13 cellular contexts compared by ENCODE assay signal in genomic region chr7:104397442-104397841, GRCh38.
DNase-seq lines count a peak whose midpoint lies in the region; ATAC-seq and TF ChIP-seq lines count a peak whose summit lies in the region.
"Had no signal": no experiment of that assay in that cellular context is flagged by ENCODE, and none has a peak within 500 bp of the region (broad histone marks: within the 10 kb centered on the region; RNA-seq: fewer than 3 reads in every experiment).

No MANE protein-coding gene starts in this region.

- H3K18ac ChIP-seq in mesendoderm (ENCODE audit: low read length): no peak overlapping the region

- no peak overlapping the region for H2BK5ac ChIP-seq in mesendoderm (ENCODE audit: low read length)

- peak overlapping the region; percentile 25 for H2AFZ ChIP-seq in GM23338
- H2AFZ ChIP-seq in OCI-LY3 (ENCODE audit: low read depth, low read length): peak overlapping the region; percentile 59; the same call in 1 of the 2 replicates
- no peak overlapping the region for H2AFZ ChIP-seq in hepatocyte

- H3K27me3 Mint-ChIP-seq in GM23338 (ENCODE audit: insufficient read depth, low read depth, poor library complexity): no peaks in the 10 kb centered on the region

- no peaks in the 10 kb centered on the region for H3K27me3 ChIP-seq in GM23338 (ENCODE audit: insufficient read depth)
- no peaks in the 10 kb centered on the region for H3K27me3 ChIP-seq in OCI-LY3 (ENCODE audit: low read depth, low read length)
- H3K27me3 ChIP-seq in hepatocyte: no peaks in the 10 kb centered on the region
- H3K27me3 ChIP-seq in mesendoderm (ENCODE audit: insufficient read depth, low read length, poor library complexity): no peaks in the 10 kb centered on the region
- H3K27me3 ChIP-seq: BLaER1 treated with 17β-estradiol and CSF1 and Interleukin-3, amounts not matched to agents 10 nM and 100 nM had no signal

- H3K36me3 ChIP-seq in GM23338 (ENCODE audit: insufficient read depth) (no peaks in the 10 kb centered on the region), OCI-LY3 (replicated peaks; ENCODE audit: low read depth, low read length) (no peaks in the 10 kb centered on the region), hepatocyte (replicated peaks; ENCODE audit: insufficient read depth, low read depth) (no peaks in the 10 kb centered on the region), mesendoderm (ENCODE audit: control insufficient read depth, insufficient read depth, low read length) (no peaks in the 10 kb centered on the region)
- H3K36me3 ChIP-seq: BLaER1 treated with 17β-estradiol and CSF1 and Interleukin-3, amounts not matched to agents 10 nM and 100 nM had no signal

- TF ChIP-seq CTCF in GM23338 (conservative IDR thresholded peaks at IDR 0.05; ENCODE audit: low read depth in 2 of 2) (no peak), OCI-LY3 (IDR thresholded peaks at IDR 0.05; ENCODE audit: low read depth, low read length) (no peak), hepatocyte (IDR thresholded peaks at IDR 0.05; ENCODE audit: poor library complexity) (no peak)

- no peak overlapping the region for H3K56ac ChIP-seq in mesendoderm (ENCODE audit: low read length)

- H2BK120ac ChIP-seq in mesendoderm (ENCODE audit: low read depth, low read length): no peak overlapping the region

- H3K27ac Mint-ChIP-seq in GM23338: no peak overlapping the region
- H3K27ac Mint-ChIP-seq: CD4-positive, CD25-positive, alpha-beta regulatory T cell; H9 had no signal

- no peak overlapping the region for H2BK15ac ChIP-seq in mesendoderm (replicated peaks; ENCODE audit: low read depth)

- no peaks in the 10 kb centered on the region for H3F3A ChIP-seq in GM23338 (replicated peaks; ENCODE audit: low read depth)

- no peaks in the 10 kb centered on the region for H3K79me2 ChIP-seq in GM23338 (replicated peaks; ENCODE audit: insufficient read depth)
- no peaks in the 10 kb centered on the region for H3K79me2 ChIP-seq in OCI-LY3 (ENCODE audit: low read length)
- no peaks in the 10 kb centered on the region for H3K79me2 ChIP-seq in hepatocyte
- H3K79me2 ChIP-seq in mesendoderm (ENCODE audit: control insufficient read depth, insufficient read depth, low read length): no peaks in the 10 kb centered on the region

- no peak overlapping the region for H2AK5ac ChIP-seq in mesendoderm (ENCODE audit: low read length)

- no peak overlapping the region for H4K8ac ChIP-seq in mesendoderm (ENCODE audit: low read depth, low read length)

- no peak for DNase-seq in GM23338 (ENCODE audit: low spot score)
- DNase-seq in hepatocyte (ENCODE audit: low spot score): peak; percentile 7
- peak; percentile 35 for DNase-seq in mesendoderm
- no peak for DNase-seq in HUDEP-2 (lab: John Stamatoyannopoulos, UW; ENCODE audit: unreplicated experiment in 76 of 76)
- DNase-seq: ACHN; CD4-positive, CD25-positive, alpha-beta regulatory T cell; DMS53; GF-D8; H9 had no signal

- H3K23ac ChIP-seq in mesendoderm (ENCODE audit: low read length): no peak overlapping the region

- 43% methylated on average over 4 of the region's 4 CpGs for WGBS in hepatocyte (ENCODE audit: low lambda C conversion rate, missing lambda C conversion rate)
- WGBS in mesendoderm (ENCODE audit: extremely low coverage, insufficient coverage, low lambda C conversion rate): no CpG with 5 or more reads among the region's 4 CpGs

- no peaks in the 10 kb centered on the region for H3K79me1 ChIP-seq in mesendoderm (ENCODE audit: low read length)

- no peak overlapping the region for H3K27ac ChIP-seq in GM23338 (ENCODE audit: low read depth)
- H3K27ac ChIP-seq in OCI-LY3 (ENCODE audit: low read length): no peak overlapping the region
- no peak overlapping the region for H3K27ac ChIP-seq in hepatocyte
- no peak overlapping the region for H3K27ac ChIP-seq in mesendoderm (ENCODE audit: low read depth, low read length)
- H3K27ac ChIP-seq: BLaER1 treated with 17β-estradiol and CSF1 and Interleukin-3, amounts not matched to agents 10 nM and 100 nM had no signal

- H3K9me3 ChIP-seq in OCI-LY3 (ENCODE audit: insufficient read depth, low read length): no peaks in the 10 kb centered on the region
- no peaks in the 10 kb centered on the region for H3K9me3 ChIP-seq in hepatocyte (ENCODE audit: low read depth)
- H3K9me3 ChIP-seq: BLaER1 treated with 17β-estradiol and CSF1 and Interleukin-3, amounts not matched to agents 10 nM and 100 nM had no signal

- H3K9ac ChIP-seq in OCI-LY3 (ENCODE audit: low read length) (no peak overlapping the region), mesendoderm (ENCODE audit: low read length) (no peak overlapping the region)
- H3K9ac ChIP-seq: BLaER1 treated with 17β-estradiol and CSF1 and Interleukin-3, amounts not matched to agents 10 nM and 100 nM had no signal

- H3K4me2 ChIP-seq in GM23338 (no peak overlapping the region), OCI-LY3 (ENCODE audit: low read length) (peak overlapping the region; percentile 11; the same call in 1 of the 2 replicates), hepatocyte (no peak overlapping the region), mesendoderm (ENCODE audit: low read length) (no peak overlapping the region)
- H3K4me2 ChIP-seq: BLaER1 treated with 17β-estradiol and CSF1 and Interleukin-3, amounts not matched to agents 10 nM and 100 nM had no signal

- H3K4ac ChIP-seq in mesendoderm (ENCODE audit: low read depth, low read length): no peak overlapping the region

- no peaks in the 10 kb centered on the region for H3K36me3 Mint-ChIP-seq in GM23338 (ENCODE audit: low read depth)
- H3K36me3 Mint-ChIP-seq: CD4-positive, CD25-positive, alpha-beta regulatory T cell had no signal

- no peaks in the 10 kb centered on the region for H3K4me1 ChIP-seq in GM23338 (ENCODE audit: insufficient read depth)
- peaks cover 4% of the 10 kb centered on the region; the same call in 1 of the 2 replicates for H3K4me1 ChIP-seq in OCI-LY3 (ENCODE audit: low read length)
- no peaks in the 10 kb centered on the region for H3K4me1 ChIP-seq in hepatocyte (ENCODE audit: insufficient read depth)
- peaks cover 2% of the 10 kb centered on the region for H3K4me1 ChIP-seq in mesendoderm (ENCODE audit: control insufficient read depth, low read depth, low read length)
- H3K4me1 ChIP-seq: BLaER1 treated with 17β-estradiol and CSF1 and Interleukin-3, amounts not matched to agents 10 nM and 100 nM had no signal

- H3K4me1 Mint-ChIP-seq in GM23338: peaks cover 4% of the 10 kb centered on the region; the same call in 2 of the 3 replicates
- H3K4me1 Mint-ChIP-seq: CD4-positive, CD25-positive, alpha-beta regulatory T cell; H9 had no signal

- H3K4me3 Mint-ChIP-seq in GM23338: no peak overlapping the region
- H3K4me3 Mint-ChIP-seq: CD4-positive, CD25-positive, alpha-beta regulatory T cell; H9 had no signal

- H3K9me2 ChIP-seq in GM23338 (ENCODE audit: insufficient read depth): no peaks in the 10 kb centered on the region
- no peaks in the 10 kb centered on the region for H3K9me2 ChIP-seq in hepatocyte (replicated peaks; ENCODE audit: insufficient read depth)

- ATAC-seq in GM23338: no peak; the same call in 2 of the 3 replicates
- ATAC-seq in HG02973 (IDR thresholded peaks at IDR 0.05; ENCODE audit: unreplicated experiment): no peak
- no peak for ATAC-seq in GM21786 (IDR thresholded peaks at IDR 0.05; ENCODE audit: unreplicated experiment)

- H3K4me3 ChIP-seq in GM23338 (no peak overlapping the region), OCI-LY3 (ENCODE audit: low read length) (no peak overlapping the region), hepatocyte (no peak overlapping the region), mesendoderm (ENCODE audit: low read length) (no peak overlapping the region)
- H3K4me3 ChIP-seq: BLaER1 treated with 17β-estradiol and CSF1 and Interleukin-3, amounts not matched to agents 10 nM and 100 nM had no signal

- H3K9me3 Mint-ChIP-seq in GM23338: no peaks in the 10 kb centered on the region
- H3K9me3 Mint-ChIP-seq: H9 had no signal

- no peak overlapping the region for H4K5ac ChIP-seq in mesendoderm (ENCODE audit: low read length)

- H4K20me1 ChIP-seq in GM23338 (replicated peaks; ENCODE audit: insufficient read depth): no peaks in the 10 kb centered on the region
- H4K20me1 ChIP-seq in OCI-LY3 (ENCODE audit: insufficient read depth, low read length): no peaks in the 10 kb centered on the region
- no peaks in the 10 kb centered on the region for H4K20me1 ChIP-seq in hepatocyte (ENCODE audit: insufficient read depth, poor library complexity, severe bottlenecking)
- H4K20me1 ChIP-seq: BLaER1 treated with 17β-estradiol and CSF1 and Interleukin-3, amounts not matched to agents 10 nM and 100 nM had no signal

TF ChIP-seq in GM23338, 12 proteins besides CTCF, POLR2A, EP300 and RAD21:
- no peak for TF ChIP-seq EZH2 (IDR thresholded peaks at IDR 0.05; ENCODE audit: low read depth, unreplicated experiment)

Comparison
In these comparisons a context has a peak if more than half of its experiments do, and no peak if none do; other contexts are left out.
1. DNase-seq: peak in hepatocyte (single experiment) and mesendoderm (single experiment); none in GM23338 (single experiment) and HUDEP-2 (0 of 76).